In the genomic region with DNA sequence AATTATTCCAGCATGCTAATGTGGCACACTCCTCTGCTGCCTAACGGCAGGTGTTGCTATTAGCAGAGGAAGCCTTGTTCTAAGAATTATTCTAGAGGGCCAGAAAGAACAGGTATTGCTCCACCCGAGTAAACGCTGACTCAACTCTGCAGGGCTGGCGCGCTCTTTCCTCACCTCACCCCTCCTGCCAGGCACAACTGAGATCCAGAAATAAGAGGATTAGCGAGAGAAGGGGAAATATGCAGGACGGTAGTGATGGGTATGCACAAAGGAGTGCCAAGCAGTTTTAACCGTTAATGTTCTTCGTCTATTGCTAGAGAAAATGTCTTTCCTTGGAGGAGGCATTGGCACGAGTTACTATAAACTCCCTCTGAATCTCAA, we compare ENCODE assay signal across 9 cellular contexts. TPM values are rescaled to one million over a fixed set of nuclear protein-coding genes. Genes with fewer than 3 reads are reported as not detected.
DNase-seq lines count a peak whose midpoint lies in the region; ATAC-seq and TF ChIP-seq lines count a peak whose summit lies in the region.
"Had no signal": no experiment of that assay in that cellular context is flagged by ENCODE, and none has a peak within 500 bp of the region (broad histone marks: within the 10 kb centered on the region; RNA-seq: fewer than 3 reads in every experiment).

No MANE protein-coding gene starts in this region.

- intact Hi-C loops in left lung (cut with DNase I) (no loop called here), posterior vena cava (cut with DNase I) (no loop called here)

- no peaks in the 10 kb centered on the region for H3K9me3 Mint-ChIP-seq in type B pancreatic cell

- H3K27me3 Mint-ChIP-seq in type B pancreatic cell = peaks cover 55% of the 10 kb centered on the region

- peak overlapping the region; percentile 57 for H3K27ac Mint-ChIP-seq in type B pancreatic cell

- peak overlapping the region; percentile 44 to 61 for H3K27ac ChIP-seq in left lung
- H3K27ac ChIP-seq: C4-2B had no signal

- peaks cover 7% of the 10 kb centered on the region for H3K4me1 Mint-ChIP-seq in type B pancreatic cell (ENCODE audit: unreplicated experiment)

- peak overlapping the region; percentile 91 for H3K4me3 Mint-ChIP-seq in type B pancreatic cell

- peak; percentile 80 for DNase-seq in NCI-H1092 treated with DMSO at 0.1 percent for 48 hours (lab: John Stamatoyannopoulos, UW)
- no peak for DNase-seq in NCI-H1092 (lab: John Stamatoyannopoulos, UW)
- DNase-seq in LHCN-M2 (ENCODE audit: low read depth) = peak; percentile 27
- DNase-seq in astrocyte of the cerebellum (ENCODE audit: low read depth) = no peak
- DNase-seq in left lung = peak in 1 of 2 donors; percentile 60
- DNase-seq in type B pancreatic cell (ENCODE audit: extremely low spot score, unreplicated experiment) = no peak
- DNase-seq in posterior vena cava (ENCODE audit: low spot score) = no peak

- in situ Hi-C loops in astrocyte of the cerebellum (cut with HindIII; ENCODE audit: low sequenced_read_pairs) = no loop called here

- peaks cover 21 to 38% of the 10 kb centered on the region in 2 donors for H3K27me3 ChIP-seq in left lung

- H3K4me1 ChIP-seq in left lung = peaks cover 0 to 20% of the 10 kb centered on the region in 2 donors

- no peaks in the 10 kb centered on the region for H3K9me3 ChIP-seq in left lung

- H3K36me3 ChIP-seq in left lung = no peaks in the 10 kb centered on the region

- peak overlapping the region; percentile 51 for H3K4me3 ChIP-seq in astrocyte of the cerebellum (ENCODE audit: low read depth, low read length)
- peak overlapping the region; percentile 26 to 43 for H3K4me3 ChIP-seq in left lung

- TF ChIP-seq CTCF in astrocyte of the cerebellum (IDR thresholded peaks at IDR 0.05; ENCODE audit: low read depth, low read length, missing control alignments) (no peak), left lung (IDR thresholded peaks at IDR 0.05) (no peak), type B pancreatic cell (conservative IDR thresholded peaks at IDR 0.05) (no peak)

- ATAC-seq in left lung = peak; percentile 85
- no peak for ATAC-seq in HG03280 (IDR thresholded peaks at IDR 0.05; ENCODE audit: unreplicated experiment)

- H3K36me3 Mint-ChIP-seq in type B pancreatic cell = no peaks in the 10 kb centered on the region

RNA-seq across cellular contexts. Expression of gene SCIN, which starts 0.4 kb away (rescaled TPM):
- 0.40 and 1.0 TPM in 2 replicates for total RNA-seq in LHCN-M2 (2014; rRNA removed)
- polyA plus RNA-seq in LHCN-M2 (2012) = 1.3 TPM
- total RNA-seq in left lung = 10 to 100 TPM; 13.4 to 13.5 TPM
- 3.4 and 3.9 TPM in 2 replicates for total RNA-seq in type B pancreatic cell (ENCODE audit: low replicate concordance)
- total RNA-seq in posterior vena cava = under 1 TPM; 0.29 to 0.79 TPM

Comparison
In these comparisons a context has a peak if more than half of its experiments do, and no peak if none do; other contexts are left out.
1. DNase-seq: peak in NCI-H1092 treated with DMSO at 0.1 percent for 48 hours (single experiment) and LHCN-M2 (single experiment); none in NCI-H1092 (single experiment), astrocyte of the cerebellum (single experiment), type B pancreatic cell (single experiment) and posterior vena cava (single experiment).